ENCODE assay signal across 9 cellular contexts in the genomic region with DNA sequence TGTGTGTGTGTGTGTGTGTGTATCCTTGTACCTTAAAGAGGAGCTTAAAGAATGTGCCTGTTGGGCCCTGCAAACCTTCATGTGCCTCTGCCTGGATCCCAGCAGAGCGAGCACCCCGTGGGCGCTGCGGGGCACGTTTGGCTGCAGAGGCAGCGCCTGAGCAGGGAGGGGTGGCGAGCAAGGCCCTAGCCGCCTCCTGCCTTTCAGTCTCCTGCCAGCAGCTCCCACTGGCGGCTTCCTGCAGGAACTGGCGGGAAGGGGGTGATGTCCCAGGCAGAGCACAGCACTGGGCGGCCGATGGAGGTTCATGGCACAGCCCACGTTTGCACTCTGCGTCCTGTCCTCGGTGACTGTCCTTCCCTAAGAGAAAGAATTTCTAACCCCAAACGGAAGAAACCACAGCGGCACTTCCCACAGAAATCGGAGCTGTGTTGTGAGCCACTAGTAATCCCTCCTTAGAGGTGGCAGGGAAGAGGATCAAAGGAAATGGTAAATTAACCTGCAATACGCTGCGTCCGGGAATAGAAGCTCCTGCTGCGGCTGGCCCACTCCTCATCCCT. TPM values are rescaled to one million over a fixed set of nuclear protein-coding genes. Genes with fewer than 3 reads are reported as not detected.
DNase-seq lines count a peak whose midpoint lies in the region; ATAC-seq, FAIRE-seq and TF ChIP-seq lines count a peak whose summit lies in the region.
"Had no signal": no experiment of that assay in that cellular context is flagged by ENCODE, and none has a peak within 500 bp of the region (broad histone marks: within the 10 kb centered on the region; RNA-seq: fewer than 3 reads in every experiment).

No MANE protein-coding gene starts in this region.

- no peak overlapping the region for H3K27ac Mint-ChIP-seq in WTC11
- H3K27ac Mint-ChIP-seq in natural killer cell: no peak overlapping the region
- H3K27ac Mint-ChIP-seq: memory B cell had no signal

- H3K27me3 Mint-ChIP-seq in WTC11 (ENCODE audit: low read depth) (peaks cover 25% of the 10 kb centered on the region), natural killer cell (ENCODE audit: low read depth in 2 of 2) (peaks cover 0 to 13% of the 10 kb centered on the region in 2 donors)

- intact Hi-C loops in left ventricle myocardium inferior (cut with micrococcal nuclease) (no loop called here), natural killer cell (cut with micrococcal nuclease) (no loop called here)

- FAIRE-seq in HTR-8/SVneo (lab: Jason Lieb, UNC): peak; percentile 69

- in situ Hi-C loops in ACHN (cut with HindIII; ENCODE audit: low pct_ligation_motif_present, low pct_unique_long_range_greater_than_20kb, low sequenced_read_pairs): loop anchor here (10.0 kb wide), 1 partner anchor 66 kb away; a partner anchor contains a TSS

- H3K36me3 ChIP-seq in left ventricle myocardium inferior: no peaks in the 10 kb centered on the region

- TF ChIP-seq CTCF in WTC11 (IDR thresholded peaks at IDR 0.05) (no peak), left ventricle myocardium inferior (IDR thresholded peaks at IDR 0.05; ENCODE audit: borderline replicate concordance) (peak; percentile 59), retinal pigment epithelial cell (conservative IDR thresholded peaks at IDR 0.05; ENCODE audit: low read depth, low read length) (peak; percentile 70), natural killer cell (IDR thresholded peaks at IDR 0.05) (no peak)

- CTCF ChIA-PET in WTC11 (lab: Charles Lee): interaction anchor here (0.6 to 5.2 kb wide), 18 partner anchors 9 to 270 kb away, joined by 3 to 58 read pairs (median 4); a partner anchor contains a TSS

- H3K27me3 ChIP-seq in left ventricle myocardium inferior (ENCODE audit: low read depth): no peaks in the 10 kb centered on the region

- ATAC-seq in WTC11 (peak; percentile 80), GM19023 (IDR thresholded peaks at IDR 0.05; ENCODE audit: unreplicated experiment) (no peak), natural killer cell (no peak)

- H3K4me3 Mint-ChIP-seq in WTC11 (no peak overlapping the region), natural killer cell (no peak overlapping the region)
- H3K4me3 Mint-ChIP-seq: memory B cell had no signal

- peaks cover 18% of the 10 kb centered on the region for H3K4me1 Mint-ChIP-seq in WTC11
- peaks cover 5 to 21% of the 10 kb centered on the region in 2 donors for H3K4me1 Mint-ChIP-seq in natural killer cell

- no peak overlapping the region for H3K4me3 ChIP-seq in left ventricle myocardium inferior
- no peak overlapping the region for H3K4me3 ChIP-seq in retinal pigment epithelial cell (ENCODE audit: low read length)

- no peak overlapping the region for H3K27ac ChIP-seq in left ventricle myocardium inferior (replicated peaks)

- H3K9me3 ChIP-seq in left ventricle myocardium inferior (replicated peaks): peaks cover 4% of the 10 kb centered on the region

- POLR2A ChIA-PET in WTC11 (lab: Charles Lee): no interaction called here

- H3K36me3 Mint-ChIP-seq in WTC11 (no peaks in the 10 kb centered on the region; the same call in 1 of the 2 replicates), natural killer cell (no peaks in the 10 kb centered on the region)
- H3K36me3 Mint-ChIP-seq: memory B cell had no signal

- peaks cover 24% of the 10 kb centered on the region for H3K4me1 ChIP-seq in left ventricle myocardium inferior

- H3K9me3 Mint-ChIP-seq in WTC11: peaks cover 14% of the 10 kb centered on the region
- H3K9me3 Mint-ChIP-seq in natural killer cell: peaks cover 0 to 6% of the 10 kb centered on the region in 2 donors

- DNase-seq in HTR-8/SVneo (ENCODE audit: insufficient read length, low spot score) (peak; percentile 53), WTC11 (ENCODE audit: low spot score) (peak; percentile 76), left ventricle myocardium inferior (no peak), retinal pigment epithelial cell (ENCODE audit: low read depth) (no peak), natural killer cell (no peak), T-helper 9 cell (no peak), ACHN (no peak)

TF ChIP-seq in WTC11, 78 proteins besides CTCF, POLR2A, EP300 and RAD21:
- no peak for TF ChIP-seq JAZF1 (CRISPR knock-in tag; IDR thresholded peaks at IDR 0.05)
- TF ChIP-seq, protein P1, sequence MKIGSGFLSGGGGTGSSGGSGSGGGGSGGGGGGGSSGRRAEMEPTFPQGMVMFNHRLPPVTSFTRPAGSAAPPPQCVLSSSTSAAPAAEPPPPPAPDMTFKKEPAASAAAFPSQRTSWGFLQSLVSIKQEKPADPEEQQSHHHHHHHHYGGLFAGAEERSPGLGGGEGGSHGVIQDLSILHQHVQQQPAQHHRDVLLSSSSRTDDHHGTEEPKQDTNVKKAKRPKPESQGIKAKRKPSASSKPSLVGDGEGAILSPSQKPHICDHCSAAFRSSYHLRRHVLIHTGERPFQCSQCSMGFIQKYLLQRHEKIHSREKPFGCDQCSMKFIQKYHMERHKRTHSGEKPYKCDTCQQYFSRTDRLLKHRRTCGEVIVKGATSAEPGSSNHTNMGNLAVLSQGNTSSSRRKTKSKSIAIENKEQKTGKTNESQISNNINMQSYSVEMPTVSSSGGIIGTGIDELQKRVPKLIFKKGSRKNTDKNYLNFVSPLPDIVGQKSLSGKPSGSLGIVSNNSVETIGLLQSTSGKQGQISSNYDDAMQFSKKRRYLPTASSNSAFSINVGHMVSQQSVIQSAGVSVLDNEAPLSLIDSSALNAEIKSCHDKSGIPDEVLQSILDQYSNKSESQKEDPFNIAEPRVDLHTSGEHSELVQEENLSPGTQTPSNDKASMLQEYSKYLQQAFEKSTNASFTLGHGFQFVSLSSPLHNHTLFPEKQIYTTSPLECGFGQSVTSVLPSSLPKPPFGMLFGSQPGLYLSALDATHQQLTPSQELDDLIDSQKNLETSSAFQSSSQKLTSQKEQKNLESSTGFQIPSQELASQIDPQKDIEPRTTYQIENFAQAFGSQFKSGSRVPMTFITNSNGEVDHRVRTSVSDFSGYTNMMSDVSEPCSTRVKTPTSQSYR (CRISPR knock-in tag; IDR thresholded peaks at IDR 0.05): no peak
- TF ChIP-seq, protein P2, sequence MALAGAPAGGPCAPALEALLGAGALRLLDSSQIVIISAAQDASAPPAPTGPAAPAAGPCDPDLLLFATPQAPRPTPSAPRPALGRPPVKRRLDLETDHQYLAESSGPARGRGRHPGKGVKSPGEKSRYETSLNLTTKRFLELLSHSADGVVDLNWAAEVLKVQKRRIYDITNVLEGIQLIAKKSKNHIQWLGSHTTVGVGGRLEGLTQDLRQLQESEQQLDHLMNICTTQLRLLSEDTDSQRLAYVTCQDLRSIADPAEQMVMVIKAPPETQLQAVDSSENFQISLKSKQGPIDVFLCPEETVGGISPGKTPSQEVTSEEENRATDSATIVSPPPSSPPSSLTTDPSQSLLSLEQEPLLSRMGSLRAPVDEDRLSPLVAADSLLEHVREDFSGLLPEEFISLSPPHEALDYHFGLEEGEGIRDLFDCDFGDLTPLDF (CRISPR knock-in tag; IDR thresholded peaks at IDR 0.05): 0 out of 2 replicates have a peak, but pooled peaks have one; percentile 45
- TF ChIP-seq NFE2L1 (CRISPR knock-in tag; IDR thresholded peaks at IDR 0.05): 0 out of 2 replicates have a peak, but pooled peaks have one; percentile 53
- TF ChIP-seq GRHL2 (CRISPR knock-in tag; IDR thresholded peaks at IDR 0.05; ENCODE audit: insufficient replicate concordance, severe bottlenecking): no peak
- TF ChIP-seq GABPB1 (CRISPR knock-in tag; IDR thresholded peaks at IDR 0.05): 0 out of 2 replicates have a peak, but pooled peaks have one; percentile 42
- no peak for TF ChIP-seq TEAD1 (CRISPR knock-in tag; IDR thresholded peaks at IDR 0.05)
- TF ChIP-seq, protein P3, sequence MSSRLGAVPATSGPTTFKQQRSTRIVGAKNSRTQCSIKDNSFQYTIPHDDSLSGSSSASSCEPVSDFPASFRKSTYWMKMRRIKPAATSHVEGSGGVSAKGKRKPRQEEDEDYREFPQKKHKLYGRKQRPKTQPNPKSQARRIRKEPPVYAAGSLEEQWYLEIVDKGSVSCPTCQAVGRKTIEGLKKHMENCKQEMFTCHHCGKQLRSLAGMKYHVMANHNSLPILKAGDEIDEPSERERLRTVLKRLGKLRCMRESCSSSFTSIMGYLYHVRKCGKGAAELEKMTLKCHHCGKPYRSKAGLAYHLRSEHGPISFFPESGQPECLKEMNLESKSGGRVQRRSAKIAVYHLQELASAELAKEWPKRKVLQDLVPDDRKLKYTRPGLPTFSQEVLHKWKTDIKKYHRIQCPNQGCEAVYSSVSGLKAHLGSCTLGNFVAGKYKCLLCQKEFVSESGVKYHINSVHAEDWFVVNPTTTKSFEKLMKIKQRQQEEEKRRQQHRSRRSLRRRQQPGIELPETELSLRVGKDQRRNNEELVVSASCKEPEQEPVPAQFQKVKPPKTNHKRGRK (CRISPR knock-in tag; IDR thresholded peaks at IDR 0.05; ENCODE audit: borderline replicate concordance): no peak
- TF ChIP-seq ESRRA (CRISPR knock-in tag; IDR thresholded peaks at IDR 0.05; ENCODE audit: borderline replicate concordance): no peak
- no peak for TF ChIP-seq KAT7 (CRISPR knock-in tag; IDR thresholded peaks at IDR 0.05; ENCODE audit: borderline replicate concordance)
- no peak for TF ChIP-seq RELA (CRISPR knock-in tag; IDR thresholded peaks at IDR 0.05; ENCODE audit: borderline replicate concordance)

RNA-seq across cellular contexts. Expression of a gene that starts 19.8 kb away (rescaled TPM):
- total RNA-seq in WTC11 (2021): 5.4 to 6.4 TPM (median 5.5 TPM) in 3 replicates
- 5.7 TPM for total RNA-seq in left ventricle myocardium inferior
- 1 to 10 TPM; 3.6 to 4.5 (median 3.7) TPM for total RNA-seq in natural killer cell

RNA-seq across cellular contexts. Expression of a gene that starts 25.2 kb away (rescaled TPM):
- 105 to 121 TPM (median 106 TPM) in 3 replicates for total RNA-seq in WTC11 (2021)
- total RNA-seq in left ventricle myocardium inferior: 144 TPM
- total RNA-seq in natural killer cell: 100 to 1,000 TPM; 152 to 163 (median 153) TPM

RNA-seq across cellular contexts. Expression of a gene that starts 44.3 kb away (rescaled TPM):
- 33.6 to 47.0 TPM (median 33.8 TPM) in 3 replicates for total RNA-seq in WTC11 (2021)
- total RNA-seq in left ventricle myocardium inferior: 11.7 TPM
- under 1 TPM; 0.24 to 0.72 (median 0.30) TPM for total RNA-seq in natural killer cell

Comparison
In these comparisons a context has a peak if more than half of its experiments do, and no peak if none do; other contexts are left out.
1. DNase-seq: peak in HTR-8/SVneo (single experiment) and WTC11 (single experiment); none in left ventricle myocardium inferior (single experiment), retinal pigment epithelial cell (single experiment), natural killer cell (single experiment), T-helper 9 cell (single experiment) and ACHN (single experiment).
2. CTCF ChIP-seq: peak in left ventricle myocardium inferior (single experiment) and retinal pigment epithelial cell (single experiment); none in WTC11 (single experiment) and natural killer cell (single experiment).